ENCODE assay signal across 20 cellular contexts in the genomic region with DNA sequence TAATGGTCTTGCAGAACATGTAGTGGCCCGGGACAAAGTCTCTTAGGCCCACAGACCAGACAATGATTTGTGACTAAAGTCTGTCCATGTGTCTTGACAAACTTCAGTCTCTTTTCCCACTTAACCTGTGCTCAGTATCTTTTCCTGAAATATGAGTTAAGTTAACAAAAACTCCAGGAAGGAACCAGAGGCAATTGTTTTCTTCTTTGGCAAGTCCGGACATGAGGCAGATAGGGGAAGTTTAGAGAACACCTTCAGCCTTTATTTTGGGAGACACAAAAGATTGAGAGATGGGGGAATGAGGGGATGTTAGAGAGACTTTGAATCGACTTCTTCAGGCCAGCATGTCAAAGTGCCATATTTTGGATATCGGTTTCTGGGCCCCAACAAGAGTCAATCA.
"Had no signal": no experiment of that assay in that cellular context is flagged by ENCODE, and none has a peak within 500 bp of the region (broad histone marks: within the 10 kb centered on the region; RNA-seq: fewer than 3 reads in every experiment).

No MANE protein-coding gene starts in this region.

- H3K4me1 ChIP-seq: gastrocnemius medialis, left lung, neural progenitor cell, prostate gland, right atrium auricular region, tibial nerve, upper lobe of left lung had no signal

- ATAC-seq: gastrocnemius medialis; left lung; naive thymus-derived CD4-positive, alpha-beta T cell; sciatic nerve; stimulated activated naive B cell treated with anti-CD40 and anti-IgM and Interleukin-4, amounts not matched to agents 10 μg/mL and 1 μg/mL and 100 μg/mL, for 72 hours had no signal

- H3K4me2 ChIP-seq: neural progenitor cell had no signal

- H3K27me3 ChIP-seq: gastrocnemius medialis, left lung, neural progenitor cell, right atrium auricular region, tibial nerve, upper lobe of left lung had no signal

- FAIRE-seq: kidney, urothelium cell line had no signal

- H3K9ac ChIP-seq: neural progenitor cell had no signal

- H2AFZ ChIP-seq: neural progenitor cell had no signal

- H3K36me3 ChIP-seq: gastrocnemius medialis, left lung, neural progenitor cell, prostate gland, right atrium auricular region, thoracic aorta, tibial nerve, upper lobe of left lung had no signal

- H3K27ac ChIP-seq: dorsolateral prefrontal cortex, gastrocnemius medialis, left lung, neural progenitor cell, prostate gland, right atrium auricular region, thoracic aorta, tibial nerve, upper lobe of left lung had no signal

- DNase-seq: cortex of kidney; dorsolateral prefrontal cortex; effector CD8-positive, alpha-beta T cell; endodermal cell; gastrocnemius medialis; head of caudate nucleus; kidney; left lung; mesendoderm; midbrain; naive thymus-derived CD4-positive, alpha-beta T cell; stimulated activated naive B cell treated with anti-CD40 and anti-IgM and Interleukin-4, amounts not matched to agents 10 μg/mL and 1 μg/mL and 100 μg/mL, for 72 hours; upper lobe of left lung had no signal

- H3K9me3 ChIP-seq: gastrocnemius medialis, left lung, prostate gland, right atrium auricular region, thoracic aorta, tibial nerve, upper lobe of left lung had no signal

- H3K4me3 ChIP-seq: dorsolateral prefrontal cortex, gastrocnemius medialis, left lung, neural progenitor cell, prostate gland, right atrium auricular region, thoracic aorta, tibial nerve, upper lobe of left lung had no signal
